ENCODE assay signal across 23 cellular contexts in genomic region chr15:67806539-67806935, GRCh38. TPM values are rescaled to one million over a fixed set of nuclear protein-coding genes. Genes with fewer than 3 reads are reported as not detected.
"Had no signal": no experiment of that assay in that cellular context is flagged by ENCODE, and none has a peak within 500 bp of the region (broad histone marks: within the 10 kb centered on the region; RNA-seq: fewer than 3 reads in every experiment).

No MANE protein-coding gene starts in this region.

- H3K4me3 Mint-ChIP-seq: activated B cell treated with CpG ODN at 0.5 μM for 24 hours; activated naive CD4-positive, alpha-beta T cell treated with anti-CD3 and anti-CD28 coated beads, Interleukin-2, amount 10 ng/mL, durations not matched to agents 7 days and 5 days; effector memory CD8-positive, alpha-beta T cell had no signal

- DNase-seq: activated B cell treated with CpG ODN at 0.5 μM for 24 hours; activated CD4-positive, alpha-beta T cell treated with anti-CD3 and anti-CD28 coated beads for 4 hours; activated CD4-positive, alpha-beta T cell treated with anti-CD3 and anti-CD28 coated beads, Interleukin-2, amount 50 U/mL, for 48 hours; activated naive CD4-positive, alpha-beta T cell treated with anti-CD3 and anti-CD28 coated beads, Interleukin-2, amount 10 ng/mL, durations not matched to agents 7 days and 5 days; activated T-cell treated with anti-CD3 and anti-CD28 coated beads, Interleukin-2, amount 50 U/mL, for 48 hours; dermis blood vessel endothelial cell; effector memory CD8-positive, alpha-beta T cell; hippocampal formation; mesenchymal stem cell; mucosa of descending colon; occipital lobe; stimulated activated CD4-positive, alpha-beta T cell treated with anti-CD3 and anti-CD28 coated beads, Interleukin-4, amount 100 ng/mL, for 24 hours; stimulated activated naive CD8-positive, alpha-beta T cell treated with anti-CD3 and anti-CD28 coated beads, Interleukin-15, Interleukin-2, amounts not matched to agents 100 U/mL and 50 U/mL, for 24 hours; T-helper 1 cell had no signal

- ATAC-seq: effector memory CD8-positive, alpha-beta T cell; mucosa of descending colon; stimulated activated naive CD8-positive, alpha-beta T cell treated with anti-CD3 and anti-CD28 coated beads, Interleukin-15, Interleukin-2, amounts not matched to agents 100 U/mL and 50 U/mL, for 24 hours had no signal

- H3K27me3 Mint-ChIP-seq: activated B cell treated with CpG ODN at 0.5 μM for 24 hours; activated naive CD4-positive, alpha-beta T cell treated with anti-CD3 and anti-CD28 coated beads, Interleukin-2, amount 10 ng/mL, durations not matched to agents 7 days and 5 days; effector memory CD8-positive, alpha-beta T cell had no signal

- H3K27ac ChIP-seq: esophagus muscularis mucosa, upper lobe of left lung had no signal

- H3K9me3 Mint-ChIP-seq: activated B cell treated with CpG ODN at 0.5 μM for 24 hours; activated naive CD4-positive, alpha-beta T cell treated with anti-CD3 and anti-CD28 coated beads, Interleukin-2, amount 10 ng/mL, durations not matched to agents 7 days and 5 days; effector memory CD8-positive, alpha-beta T cell had no signal

- H3K27me3 ChIP-seq: upper lobe of left lung had no signal

- H3K4me3 ChIP-seq: esophagus muscularis mucosa, mucosa of descending colon, upper lobe of left lung had no signal

- H3K36me3 Mint-ChIP-seq: activated naive CD4-positive, alpha-beta T cell treated with anti-CD3 and anti-CD28 coated beads, Interleukin-2, amount 10 ng/mL, durations not matched to agents 7 days and 5 days had no signal

- H3K9me3 ChIP-seq: esophagus muscularis mucosa, mucosa of descending colon, upper lobe of left lung had no signal

- H3K4me1 ChIP-seq: esophagus muscularis mucosa, upper lobe of left lung had no signal

- H3K27ac Mint-ChIP-seq: activated B cell treated with CpG ODN at 0.5 μM for 24 hours; activated naive CD4-positive, alpha-beta T cell treated with anti-CD3 and anti-CD28 coated beads, Interleukin-2, amount 10 ng/mL, durations not matched to agents 7 days and 5 days; effector memory CD8-positive, alpha-beta T cell had no signal

RNA-seq across cellular contexts. Expression of gene SKOR1, which starts 18.8 kb away (rescaled TPM):
- total RNA-seq: dermis blood vessel endothelial cell had no signal

RNA-seq across cellular contexts. Expression of gene RNU6-1, which starts 33.3 kb away (rescaled TPM):
- total RNA-seq: activated B cell treated with CpG ODN at 0.5 μM for 24 hours; activated CD8-positive, alpha-beta memory T cell treated with anti-CD3 and anti-CD28 coated beads for 36 hours; cerebellum; dermis blood vessel endothelial cell; esophagus muscularis mucosa; frontal cortex; lower leg skin; mucosa of descending colon; occipital lobe; subcutaneous adipose tissue; upper lobe of left lung had no signal
- polyA plus RNA-seq: neural cell, thymus had no signal
